Comparison of ENCODE assay signal across 21 cellular contexts in genomic region chr1:53070621-53071020, GRCh38. TPM values are rescaled to one million over a fixed set of nuclear protein-coding genes. Genes with fewer than 3 reads are reported as not detected.
DNase-seq lines count a peak whose midpoint lies in the region; ATAC-seq, FAIRE-seq and TF ChIP-seq lines count a peak whose summit lies in the region.
"Had no signal": no experiment of that assay in that cellular context is flagged by ENCODE, and none has a peak within 500 bp of the region (broad histone marks: within the 10 kb centered on the region; RNA-seq: fewer than 3 reads in every experiment).

No MANE protein-coding gene starts in this region.

- H3K4me1 Mint-ChIP-seq in CD14-positive monocyte = no peaks in the 10 kb centered on the region
- peaks cover 1% of the 10 kb centered on the region for H3K4me1 Mint-ChIP-seq in endodermal cell
- H3K4me1 Mint-ChIP-seq: CD4-positive, CD25-positive, alpha-beta regulatory T cell had no signal

- TF ChIP-seq POLR2A in GM12891 (IDR thresholded peaks at IDR 0.05; ENCODE audit: low read depth, low read length) = no peak

- FAIRE-seq in GM12891 (lab: Jason Lieb, UNC) = no peak
- FAIRE-seq: endometrium, small intestine had no signal

- H3K4me1 ChIP-seq in endodermal cell (ENCODE audit: control insufficient read depth, insufficient read depth, low read length) = peaks cover 2% of the 10 kb centered on the region
- H3K4me1 ChIP-seq in osteoblast (ENCODE audit: insufficient read depth, low read length) = no peaks in the 10 kb centered on the region
- H3K4me1 ChIP-seq in mesenchymal stem cell (ENCODE audit: control insufficient read depth, insufficient read depth, low read depth, low read length) = peaks cover 3% of the 10 kb centered on the region
- H3K4me1 ChIP-seq: colonic mucosa, psoas muscle had no signal

- H2AFZ ChIP-seq in osteoblast (ENCODE audit: low read length) (no peak overlapping the region), mesenchymal stem cell (ENCODE audit: low read depth, low read length) (no peak overlapping the region)

- H3K9me3 ChIP-seq in endodermal cell (ENCODE audit: control insufficient read depth, low read length) = no peaks in the 10 kb centered on the region
- no peaks in the 10 kb centered on the region for H3K9me3 ChIP-seq in osteoblast (ENCODE audit: low read depth, low read length)
- no peaks in the 10 kb centered on the region for H3K9me3 ChIP-seq in mesenchymal stem cell (ENCODE audit: control insufficient read depth, low read length)
- H3K9me3 ChIP-seq: colonic mucosa, psoas muscle had no signal

- H3K9me3 Mint-ChIP-seq in CD14-positive monocyte (no peaks in the 10 kb centered on the region), endodermal cell (no peaks in the 10 kb centered on the region)
- H3K9me3 Mint-ChIP-seq: CD4-positive, CD25-positive, alpha-beta regulatory T cell; nephron had no signal

- H2BK15ac ChIP-seq in mesenchymal stem cell (ENCODE audit: low read depth, poor library complexity, severe bottlenecking) = no peak overlapping the region

- H2BK5ac ChIP-seq in mesenchymal stem cell (ENCODE audit: low read depth, low read length, poor library complexity, severe bottlenecking) = no peak overlapping the region

- H3K23ac ChIP-seq in mesenchymal stem cell (ENCODE audit: low read length in 2 of 2) = no peak overlapping the region

- peaks cover 26% of the 10 kb centered on the region for H3K27me3 ChIP-seq in endodermal cell (ENCODE audit: control insufficient read depth, insufficient read depth, low read length, poor library complexity, severe bottlenecking)
- no peaks in the 10 kb centered on the region for H3K27me3 ChIP-seq in osteoblast (ENCODE audit: insufficient read depth, low read length)
- no peaks in the 10 kb centered on the region for H3K27me3 ChIP-seq in mesenchymal stem cell (ENCODE audit: control insufficient read depth in 1 of 2, insufficient read depth in 1 of 2, low read length in 2 of 2)
- H3K27me3 ChIP-seq: colonic mucosa had no signal

- intact Hi-C loops in CD14-positive monocyte (cut with micrococcal nuclease) = no loop called here

- no peak overlapping the region for H4K91ac ChIP-seq in mesenchymal stem cell (ENCODE audit: low read length)

- H3K4me2 ChIP-seq in osteoblast (ENCODE audit: insufficient read depth, low read length) (no peak overlapping the region), mesenchymal stem cell (ENCODE audit: low read length, poor library complexity, severe bottlenecking) (no peak overlapping the region)

- no peak overlapping the region for H2BK120ac ChIP-seq in mesenchymal stem cell (ENCODE audit: low read depth, low read length)

- H3K4me3 ChIP-seq in endodermal cell (ENCODE audit: low read length) (no peak overlapping the region), osteoblast (ENCODE audit: insufficient read depth, low read length) (no peak overlapping the region), mesenchymal stem cell (ENCODE audit: insufficient read depth in 1 of 2, low read depth in 1 of 2, low read length in 2 of 2) (no peak overlapping the region)
- H3K4me3 ChIP-seq: colonic mucosa, psoas muscle had no signal

- no peak overlapping the region for H3K4ac ChIP-seq in mesenchymal stem cell (ENCODE audit: low read depth in 1 of 2, low read length in 2 of 2)

- no peak overlapping the region for H2AK5ac ChIP-seq in mesenchymal stem cell (ENCODE audit: low read length, severe bottlenecking)

- DNase-seq in CD14-positive monocyte (ENCODE audit: low spot score) = peak; percentile 35
- peak; percentile 11 for DNase-seq in GM12891 (ENCODE audit: insufficient read length, low spot score)
- no peak for DNase-seq in endodermal cell
- peak; percentile 44 for DNase-seq in osteoblast (ENCODE audit: insufficient read length, low spot score, missing footprints)
- DNase-seq in mesenchymal stem cell = no peak
- DNase-seq in SKM-1 (lab: John Stamatoyannopoulos, UW; ENCODE audit: unreplicated experiment) = no peak
- DNase-seq in NCI-H2196 treated with DMSO at 0.1 percent for 48 hours (lab: John Stamatoyannopoulos, UW; ENCODE audit: unreplicated experiment) = no peak
- DNase-seq: activated CD8-positive, alpha-beta T cell treated with anti-CD3 and anti-CD28 coated beads, Interleukin-2, amount 10 ng/mL, durations not matched to agents 7 days and 5 days; CD4-positive, CD25-positive, alpha-beta regulatory T cell; colonic mucosa; NCI-H1694; NCI-H774; small intestine; stimulated activated CD4-positive, alpha-beta T cell treated with anti-CD3 and anti-CD28 coated beads, Interleukin-2, amount 100 ng/mL, for 48 hours; stimulated activated naive CD4-positive, alpha-beta T cell; SW 1271 had no signal

- no peaks in the 10 kb centered on the region for H3K79me2 ChIP-seq in osteoblast (ENCODE audit: insufficient read depth, low read length)

- H3K27me3 Mint-ChIP-seq in CD14-positive monocyte (ENCODE audit: low read depth in 3 of 3) (no peaks in the 10 kb centered on the region), endodermal cell (ENCODE audit: insufficient read depth) (peaks cover 18% of the 10 kb centered on the region)

- H4K8ac ChIP-seq in mesenchymal stem cell (ENCODE audit: low read length) = no peak overlapping the region

- 94 to 95% methylated on average over 9 to 12 of the region's 12 CpGs for WGBS in endodermal cell (ENCODE audit: insufficient coverage in 1 of 2, insufficient read length in 1 of 2), 2 experiments
- WGBS in mesenchymal stem cell = 97% methylated on average over 11 of the region's 12 CpGs

- H3K36me3 Mint-ChIP-seq in CD14-positive monocyte (no peaks in the 10 kb centered on the region), endodermal cell (ENCODE audit: low read depth) (no peaks in the 10 kb centered on the region)

- H3K27ac Mint-ChIP-seq in CD14-positive monocyte = no peak overlapping the region
- peak overlapping the region; percentile 64 for H3K27ac Mint-ChIP-seq in endodermal cell
- H3K27ac Mint-ChIP-seq: activated CD8-positive, alpha-beta T cell treated with anti-CD3 and anti-CD28 coated beads, Interleukin-2, amount 10 ng/mL, durations not matched to agents 7 days and 5 days; CD4-positive, CD25-positive, alpha-beta regulatory T cell; nephron had no signal

- H2BK12ac ChIP-seq in mesenchymal stem cell (ENCODE audit: low read length in 2 of 2) = no peak overlapping the region

- no peaks in the 10 kb centered on the region for H3K79me1 ChIP-seq in mesenchymal stem cell (replicated peaks; ENCODE audit: low read length, poor library complexity, severe bottlenecking)

- H3K14ac ChIP-seq in mesenchymal stem cell (ENCODE audit: low read length in 2 of 2) = peak overlapping the region in 1 of 2 experiments; percentile 64

- H4K20me1 ChIP-seq in osteoblast (ENCODE audit: insufficient read depth, low read length) = no peaks in the 10 kb centered on the region

- TF ChIP-seq CTCF in CD14-positive monocyte (IDR thresholded peaks at IDR 0.05) (no peak), endodermal cell (conservative IDR thresholded peaks at IDR 0.05) (no peak), osteoblast (IDR thresholded peaks at IDR 0.05; ENCODE audit: extremely low read depth, low read depth, low read length) (no peak)

- H3K9ac ChIP-seq in endodermal cell (ENCODE audit: extremely low read depth, low read length, poor library complexity, severe bottlenecking) = no peak overlapping the region
- no peak overlapping the region for H3K9ac ChIP-seq in mesenchymal stem cell (ENCODE audit: low read length)

- H3K27ac ChIP-seq in endodermal cell (ENCODE audit: low read depth, low read length) = no peak overlapping the region
- H3K27ac ChIP-seq in osteoblast (ENCODE audit: low read depth, low read length) = no peak overlapping the region
- no peak overlapping the region for H3K27ac ChIP-seq in mesenchymal stem cell (ENCODE audit: low read length, poor library complexity, severe bottlenecking)
- H3K27ac ChIP-seq: colonic mucosa, psoas muscle had no signal

- no peak for ATAC-seq in HG02885 (IDR thresholded peaks at IDR 0.05; ENCODE audit: poor library complexity, unreplicated experiment)
- ATAC-seq: activated CD8-positive, alpha-beta T cell treated with anti-CD3 and anti-CD28 coated beads, Interleukin-2, amount 10 ng/mL, durations not matched to agents 7 days and 5 days; psoas muscle had no signal

- peak overlapping the region in 1 of 2 experiments; percentile 16 for H3K18ac ChIP-seq in mesenchymal stem cell (ENCODE audit: low read depth in 1 of 2, low read length in 2 of 2)

- H3K36me3 ChIP-seq in endodermal cell (ENCODE audit: control insufficient read depth, insufficient read depth, low read length) (no peaks in the 10 kb centered on the region), osteoblast (ENCODE audit: insufficient read depth, low read length) (no peaks in the 10 kb centered on the region), mesenchymal stem cell (ENCODE audit: control insufficient read depth in 1 of 2, insufficient read depth in 2 of 2, low read depth in 1 of 2, low read length in 2 of 2) (peaks cover 0 to 57% of the 10 kb centered on the region in 2 experiments)
- H3K36me3 ChIP-seq: colonic mucosa had no signal

- no peak overlapping the region for H3K4me3 Mint-ChIP-seq in CD14-positive monocyte
- no peak overlapping the region for H3K4me3 Mint-ChIP-seq in endodermal cell
- H3K4me3 Mint-ChIP-seq: activated CD8-positive, alpha-beta T cell treated with anti-CD3 and anti-CD28 coated beads, Interleukin-2, amount 10 ng/mL, durations not matched to agents 7 days and 5 days; CD4-positive, CD25-positive, alpha-beta regulatory T cell; nephron had no signal

TF ChIP-seq in GM12891, 5 proteins besides CTCF, POLR2A, EP300 and RAD21:
- TF ChIP-seq PAX5 (IDR thresholded peaks at IDR 0.05; ENCODE audit: insufficient read depth, low read length, severe bottlenecking) = no peak

RNA-seq across cellular contexts. Expression of gene PODN, which starts 8.6 kb away (rescaled TPM):
- polyA plus RNA-seq in CD14-positive monocyte = not detected
- not detected for polyA plus RNA-seq in GM12891 (2012; ENCODE audit: low read depth, missing spikeins)
- 1 to 10 TPM; 3.0 to 3.6 TPM for total RNA-seq in endodermal cell
- 0.53 TPM for polyA plus RNA-seq in endodermal cell (2013, experiment 1 of 2)
- 0.70 TPM for polyA plus RNA-seq in endodermal cell (2013, experiment 2 of 2)
- total RNA-seq in osteoblast = 43.3 and 52.8 TPM in 2 replicates
- polyA plus RNA-seq in mesenchymal stem cell (2013, experiment 1 of 2) = 54.8 TPM
- 53.6 TPM for polyA plus RNA-seq in mesenchymal stem cell (2013, experiment 2 of 2)
- total RNA-seq: activated CD8-positive, alpha-beta T cell treated with anti-CD3 and anti-CD28 coated beads, Interleukin-2, amount 10 ng/mL, durations not matched to agents 7 days and 5 days; CD4-positive, CD25-positive, alpha-beta regulatory T cell; G401 had no signal
- polyA plus RNA-seq: CD4-positive, CD25-positive, alpha-beta regulatory T cell had no signal

Comparison
In these comparisons a context has a peak if more than half of its experiments do, and no peak if none do; other contexts are left out.
1. DNase-seq: peak in CD14-positive monocyte (single experiment), GM12891 (single experiment) and osteoblast (single experiment); none in endodermal cell (single experiment), mesenchymal stem cell (single experiment), SKM-1 (single experiment) and NCI-H2196 treated with DMSO at 0.1 percent for 48 hours (single experiment).